22 cellular contexts compared by ENCODE assay signal in the genomic region with DNA sequence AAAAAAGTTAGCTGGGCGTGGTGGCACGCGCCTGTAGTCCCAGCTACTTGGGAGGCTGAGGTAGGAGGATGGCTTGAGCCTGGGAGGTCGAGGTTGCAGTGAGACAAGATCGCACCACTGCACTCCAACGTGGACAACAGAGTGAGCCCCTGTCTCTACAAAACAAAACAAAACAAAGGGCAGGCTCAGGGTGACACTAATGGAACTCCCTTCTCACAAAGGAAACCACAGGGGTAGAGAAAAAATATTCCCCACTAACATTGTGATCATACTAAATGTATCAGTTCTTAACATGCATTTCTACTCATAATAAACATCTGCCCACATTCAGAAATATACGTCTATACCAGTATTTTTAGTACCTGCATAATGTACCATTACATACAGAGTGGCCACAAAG. TPM values are rescaled to one million over a fixed set of nuclear protein-coding genes. Genes with fewer than 3 reads are reported as not detected.
DNase-seq lines count a peak whose midpoint lies in the region; ATAC-seq and TF ChIP-seq lines count a peak whose summit lies in the region.
"Had no signal": no experiment of that assay in that cellular context is flagged by ENCODE, and none has a peak within 500 bp of the region (broad histone marks: within the 10 kb centered on the region; RNA-seq: fewer than 3 reads in every experiment).

No MANE protein-coding gene starts in this region.

- H3K9me3 ChIP-seq in T-helper 17 cell (ENCODE audit: control insufficient read depth, low read length, poor library complexity, severe bottlenecking), result no peaks in the 10 kb centered on the region

- H3K4me3 ChIP-seq in GM12865 (ENCODE audit: low read depth, low read length), result no peak overlapping the region
- H3K4me3 ChIP-seq: GM23338, HAP-1 had no signal

- DNase-seq in GM12865 (ENCODE audit: low read depth) (peak; percentile 37), T-helper 17 cell (no peak), natural killer cell (no peak), sciatic nerve (ENCODE audit: low spot score) (no peak)
- DNase-seq in central memory CD4-positive, alpha-beta T cell, result no peak
- DNase-seq: Calu3; CD8-positive, alpha-beta memory T cell; DMS153; KBM-7; MM.1S; NCI-H1092; NCI-H1436; NCI-H2029; NCI-H2227 treated with DMSO at 0.1 percent for 48 hours; NCI-H510A; NK-92 treated with Interleukin-12 subunit alpha and Interleukin-12 subunit beta, amount 100 ng/mL, for 24 hours; SIG-M5 had no signal

- H3K9me3 Mint-ChIP-seq in natural killer cell, result no peaks in the 10 kb centered on the region

- H3K4me1 Mint-ChIP-seq in T-helper 17 cell (peaks cover 13% of the 10 kb centered on the region), natural killer cell (peaks cover 56 to 58% of the 10 kb centered on the region in 2 donors)

- ATAC-seq in GM21619 (IDR thresholded peaks at IDR 0.05; ENCODE audit: unreplicated experiment) (peak; percentile 45), T-helper 17 cell (no peak), natural killer cell (peak; percentile 75 to 94 (median 86)), GM19463 (IDR thresholded peaks at IDR 0.05; ENCODE audit: unreplicated experiment) (no peak), sciatic nerve (no peak)
- ATAC-seq: GM23338, SK-N-SH treated with all-trans-retinoic acid at 6 μM for 48 hours had no signal

- intact Hi-C loops in natural killer cell (cut with micrococcal nuclease) (no loop called here), sciatic nerve (cut with DNase I) (no loop called here)

- no peaks in the 10 kb centered on the region for H3K27me3 Mint-ChIP-seq in T-helper 17 cell
- no peaks in the 10 kb centered on the region for H3K27me3 Mint-ChIP-seq in natural killer cell (ENCODE audit: low read depth in 2 of 2)
- H3K27me3 Mint-ChIP-seq: CD8-positive, alpha-beta memory T cell had no signal

- TF ChIP-seq CTCF in GM12865 (IDR thresholded peaks at IDR 0.05; ENCODE audit: insufficient read depth, low read depth, low read length, missing control alignments) (no peak), natural killer cell (IDR thresholded peaks at IDR 0.05) (no peak)

- H3K4me3 Mint-ChIP-seq in T-helper 17 cell (no peak overlapping the region), natural killer cell (peak overlapping the region; percentile 68)
- H3K4me3 Mint-ChIP-seq: GM23338 had no signal

- H3K36me3 Mint-ChIP-seq in T-helper 17 cell (ENCODE audit: low read depth) (no peaks in the 10 kb centered on the region), natural killer cell (no peaks in the 10 kb centered on the region)

- peak overlapping the region; percentile 72 for H3K27ac Mint-ChIP-seq in T-helper 17 cell
- peak overlapping the region; percentile 75 to 87 for H3K27ac Mint-ChIP-seq in natural killer cell
- H3K27ac Mint-ChIP-seq: GM23338 had no signal

RNA-seq across cellular contexts. Expression of a gene that starts 21.1 kb away (rescaled TPM):
- total RNA-seq in T-helper 17 cell (10 to 100 TPM; 11.2 to 12.2 TPM), natural killer cell (10 to 100 TPM; 18.7 to 23.1 (median 19.2) TPM), sciatic nerve (42.1 TPM)

RNA-seq across cellular contexts. Expression of a gene that starts 55.6 kb away (rescaled TPM):
- total RNA-seq in T-helper 17 cell, result under 1 TPM; 0.37 to 0.65 TPM
- total RNA-seq in natural killer cell, result under 1 TPM; 0.56 to 0.93 (median 0.73) TPM
- total RNA-seq in sciatic nerve, result 11.4 TPM

Comparison
In these comparisons a context has a peak if more than half of its experiments do, and no peak if none do; other contexts are left out.
1. ATAC-seq: peak in GM21619 (single experiment) and natural killer cell (3 of 3); none in T-helper 17 cell (single experiment), GM19463 (single experiment) and sciatic nerve (single experiment).